Comparison of ENCODE assay signal across 23 cellular contexts in genomic region chr5:75948441-75948840, GRCh38.
"Had no signal": no experiment of that assay in that cellular context is flagged by ENCODE, and none has a peak within 500 bp of the region (broad histone marks: within the 10 kb centered on the region; RNA-seq: fewer than 3 reads in every experiment).

No MANE protein-coding gene starts in this region.

- H3K9me3 ChIP-seq: gastrocnemius medialis, prostate gland, thoracic aorta had no signal

- DNase-seq: activated B cell treated with CpG ODN at 0.5 μM for 24 hours; activated CD4-positive, alpha-beta memory T cell treated with anti-CD3 and anti-CD28 coated beads for 36 hours; activated CD4-positive, alpha-beta T cell treated with anti-CD3 and anti-CD28 coated beads for 48 hours; activated effector memory CD4-positive, alpha-beta T cell treated with anti-CD3 and anti-CD28 coated beads, Interleukin-2, amount 50 U/mL, for 16 hours; activated naive CD4-positive, alpha-beta T cell treated with anti-CD3 and anti-CD28 coated beads, Interleukin-2, amount 10 ng/mL, durations not matched to agents 7 days and 5 days; activated T-cell treated with anti-CD3 and anti-CD28 coated beads, Interleukin-2, amount 50 U/mL, for 72 hours; amygdala; cerebellar nuclear complex; cortex of kidney; endodermal cell; esophagus squamous epithelium; gastrocnemius medialis; hippocampal formation; kidney glomerular epithelial cell; left lung; midbrain; stimulated activated CD4-positive, alpha-beta T cell treated with anti-CD3 and anti-CD28 coated beads, Interleukin-4, amount 100 ng/mL, for 24 hours; stimulated activated naive CD4-positive, alpha-beta T cell treated with Interleukin-2 at 50 U/mL for 16 hours; T1000 had no signal

- H3K27me3 ChIP-seq: esophagus squamous epithelium, gastrocnemius medialis, left lung had no signal

- H3K9me3 Mint-ChIP-seq: activated CD4-positive, alpha-beta memory T cell treated with anti-CD3 and anti-CD28 coated beads for 36 hours; activated naive CD4-positive, alpha-beta T cell treated with anti-CD3 and anti-CD28 coated beads, Interleukin-2, amount 10 ng/mL, durations not matched to agents 7 days and 5 days; type B pancreatic cell had no signal

- H3K27ac ChIP-seq: esophagus squamous epithelium, gastrocnemius medialis, left lung, prostate gland, thoracic aorta had no signal

- H3K4me1 ChIP-seq: esophagus squamous epithelium, gastrocnemius medialis, left lung, prostate gland had no signal

- H3K4me1 Mint-ChIP-seq: activated B cell treated with CpG ODN at 0.5 μM for 24 hours; activated naive CD4-positive, alpha-beta T cell treated with anti-CD3 and anti-CD28 coated beads, Interleukin-2, amount 10 ng/mL, durations not matched to agents 7 days and 5 days had no signal

- H3K36me3 ChIP-seq: esophagus squamous epithelium, gastrocnemius medialis, left lung, prostate gland, thoracic aorta had no signal

- ATAC-seq: activated T-cell treated with anti-CD3 and anti-CD28 coated beads, Interleukin-2, amount 50 U/mL, for 72 hours; gastrocnemius medialis; left lung; natural killer cell treated with Interleukin-12 subunit alpha and Interleukin-12 subunit beta and Interleukin-15 and Interleukin-18, amount 100 ng/mL, for 72 hours had no signal

- H3K4me3 Mint-ChIP-seq: activated B cell treated with CpG ODN at 0.5 μM for 24 hours; activated CD4-positive, alpha-beta memory T cell treated with anti-CD3 and anti-CD28 coated beads for 36 hours; activated naive CD4-positive, alpha-beta T cell treated with anti-CD3 and anti-CD28 coated beads, Interleukin-2, amount 10 ng/mL, durations not matched to agents 7 days and 5 days; activated T-cell treated with anti-CD3 and anti-CD28 coated beads, Interleukin-2, amount 50 U/mL, for 72 hours; endodermal cell; natural killer cell treated with Interleukin-12 subunit alpha and Interleukin-12 subunit beta and Interleukin-15 and Interleukin-18, amount 100 ng/mL, for 72 hours; type B pancreatic cell had no signal

- H3K4me3 ChIP-seq: esophagus squamous epithelium, gastrocnemius medialis, left lung, prostate gland, thoracic aorta had no signal

- H3K27ac Mint-ChIP-seq: activated B cell treated with CpG ODN at 0.5 μM for 24 hours; activated CD4-positive, alpha-beta memory T cell treated with anti-CD3 and anti-CD28 coated beads for 36 hours; activated naive CD4-positive, alpha-beta T cell treated with anti-CD3 and anti-CD28 coated beads, Interleukin-2, amount 10 ng/mL, durations not matched to agents 7 days and 5 days; activated T-cell treated with anti-CD3 and anti-CD28 coated beads, Interleukin-2, amount 50 U/mL, for 72 hours; endodermal cell; natural killer cell treated with Interleukin-12 subunit alpha and Interleukin-12 subunit beta and Interleukin-15 and Interleukin-18, amount 100 ng/mL, for 72 hours; type B pancreatic cell had no signal

- H3K36me3 Mint-ChIP-seq: activated CD4-positive, alpha-beta memory T cell treated with anti-CD3 and anti-CD28 coated beads for 36 hours; activated naive CD4-positive, alpha-beta T cell treated with anti-CD3 and anti-CD28 coated beads, Interleukin-2, amount 10 ng/mL, durations not matched to agents 7 days and 5 days; type B pancreatic cell had no signal
